Comparison of ENCODE assay signal across 19 cellular contexts in genomic region chr14:30287579-30288445, GRCh38.
"Had no signal": no experiment of that assay in that cellular context is flagged by ENCODE, and none has a peak within 500 bp of the region (broad histone marks: within the 10 kb centered on the region; RNA-seq: fewer than 3 reads in every experiment).

No MANE protein-coding gene starts in this region.

- H3K4me1 ChIP-seq: lower lobe of right lung, prostate gland, vagina had no signal

- H3K4me3 ChIP-seq: lower lobe of right lung, prostate gland, skin epidermis, thoracic aorta, vagina had no signal

- ATAC-seq: left lobe of liver; lower lobe of right lung; naive thymus-derived CD8-positive, alpha-beta T cell had no signal

- H3K27me3 Mint-ChIP-seq: brain, type B pancreatic cell had no signal

- H3K4me3 Mint-ChIP-seq: activated B cell treated with CpG ODN at 0.5 μM for 24 hours; brain; naive thymus-derived CD8-positive, alpha-beta T cell; type B pancreatic cell had no signal

- H3K9me3 Mint-ChIP-seq: activated B cell treated with CpG ODN at 0.5 μM for 24 hours; brain; naive thymus-derived CD8-positive, alpha-beta T cell; type B pancreatic cell had no signal

- H3K4me1 Mint-ChIP-seq: activated B cell treated with CpG ODN at 0.5 μM for 24 hours; naive thymus-derived CD8-positive, alpha-beta T cell had no signal

- H3K36me3 ChIP-seq: lower lobe of right lung, prostate gland, thoracic aorta, vagina had no signal

- H3K9me3 ChIP-seq: lower lobe of right lung, prostate gland, thoracic aorta, vagina had no signal

- H3K27me3 ChIP-seq: vagina had no signal

- H3K27ac ChIP-seq: lower lobe of right lung, prostate gland, skin epidermis, thoracic aorta, vagina had no signal

- H3K27ac Mint-ChIP-seq: activated B cell treated with CpG ODN at 0.5 μM for 24 hours; brain; naive thymus-derived CD8-positive, alpha-beta T cell; type B pancreatic cell had no signal

- DNase-seq: activated B cell treated with CpG ODN at 0.5 μM for 24 hours; activated CD4-positive, alpha-beta T cell treated with anti-CD3 and anti-CD28 coated beads for 48 hours; activated naive CD4-positive, alpha-beta T cell treated with Interleukin-2 at 50 U/mL for 16 hours; activated T-cell treated with anti-CD3 and anti-CD28 coated beads, Interleukin-2, amount 50 U/mL, for 1 hour; effector CD4-positive, alpha-beta T cell; erythroblast; foreskin fibroblast; lower lobe of right lung; mesendoderm; naive thymus-derived CD8-positive, alpha-beta T cell; stimulated activated CD4-positive, alpha-beta T cell treated with anti-CD3 and anti-CD28 coated beads, Interleukin-1b, Interleukin-23, amount 100 ng/mL, for 48 hours; T1000 had no signal
